In genomic region chr2:25340340-25340886, GRCh38 we compare ENCODE assay signal across 8 cellular contexts. TPM values are rescaled to one million over a fixed set of nuclear protein-coding genes. Genes with fewer than 3 reads are reported as not detected.
DNase-seq lines count a peak whose midpoint lies in the region; ATAC-seq and TF ChIP-seq lines count a peak whose summit lies in the region.

No MANE protein-coding gene starts in this region.

- H3K27ac Mint-ChIP-seq in WTC11, result no peak overlapping the region

- peak overlapping the region; percentile 64 for H3K4me3 Mint-ChIP-seq in WTC11

- ATAC-seq in WTC11, result no peak
- no peak for ATAC-seq in GM21619 (IDR thresholded peaks at IDR 0.05; ENCODE audit: unreplicated experiment)
- ATAC-seq in HG03135 (IDR thresholded peaks at IDR 0.05; ENCODE audit: unreplicated experiment), result no peak

- no peaks in the 10 kb centered on the region; the same call in 1 of the 2 replicates for H4K20me1 ChIP-seq in MM.1S (ENCODE audit: insufficient read depth, low read length)

- H3K9me2 ChIP-seq in MM.1S (replicated peaks; ENCODE audit: insufficient read depth, low read length), result no peaks in the 10 kb centered on the region

- H3K9me3 Mint-ChIP-seq in WTC11, result no peaks in the 10 kb centered on the region

- peaks cover 1% of the 10 kb centered on the region for H3K79me2 ChIP-seq in MM.1S (ENCODE audit: low read length)

- TF ChIP-seq CTCF in WTC11 (IDR thresholded peaks at IDR 0.05) (no peak), epithelial cell of proximal tubule (conservative IDR thresholded peaks at IDR 0.05; ENCODE audit: low read depth, low read length) (no peak), MM.1S (IDR thresholded peaks at IDR 0.05; ENCODE audit: low read length) (no peak)

- H3K27me3 ChIP-seq in neuron (ENCODE audit: insufficient read depth, low read length), result no peaks in the 10 kb centered on the region
- no peaks in the 10 kb centered on the region for H3K27me3 ChIP-seq in MM.1S (replicated peaks; ENCODE audit: insufficient read depth, low read length)

- H3K9me3 ChIP-seq in neuron (ENCODE audit: low read length) (no peaks in the 10 kb centered on the region), MM.1S (replicated peaks; ENCODE audit: insufficient read depth, low read length) (no peaks in the 10 kb centered on the region)

- H3K4me1 Mint-ChIP-seq in WTC11, result peaks cover 48% of the 10 kb centered on the region

- no peaks in the 10 kb centered on the region for H3F3A ChIP-seq in MM.1S (ENCODE audit: insufficient read depth, low read length)

- DNase-seq in stimulated activated CD4-positive, alpha-beta T cell treated with anti-CD3 and anti-CD28 coated beads, Interleukin-4, amount 100 ng/mL, for 4 hours, result peak; percentile 33 to 43
- no peak for DNase-seq in stimulated activated CD4-positive, alpha-beta T cell treated with anti-CD3 and anti-CD28 coated beads, Interleukin-1b, Interleukin-23, amount 100 ng/mL, for 48 hours
- DNase-seq in WTC11 (ENCODE audit: low spot score) (no peak), epithelial cell of proximal tubule (ENCODE audit: low read depth) (no peak), MM.1S (no peak)

- no peaks in the 10 kb centered on the region for H3K36me3 Mint-ChIP-seq in WTC11

- no peak overlapping the region for H3K9ac ChIP-seq in MM.1S (ENCODE audit: low read length)

- H2AFZ ChIP-seq in neuron (ENCODE audit: low read depth, low read length), result no peak overlapping the region
- H2AFZ ChIP-seq in MM.1S (ENCODE audit: low read length), result no peak overlapping the region

- peaks cover 22% of the 10 kb centered on the region for H3K27me3 Mint-ChIP-seq in WTC11 (ENCODE audit: low read depth)

- H3K27ac ChIP-seq in MM.1S (ENCODE audit: low read length), result no peak overlapping the region

- CTCF ChIA-PET in WTC11 (lab: Charles Lee), result interaction anchor here (0.9 to 8.8 kb wide), 13 partner anchors 12 to 324 kb away, joined by 3 to 74 read pairs (median 4); no protein-coding TSS in a partner anchor

- H3K4me1 ChIP-seq in neuron (ENCODE audit: insufficient read depth, low read length) (no peaks in the 10 kb centered on the region), MM.1S (ENCODE audit: low read length) (peaks cover 4% of the 10 kb centered on the region; the same call in 1 of the 2 replicates)

- H3K4me2 ChIP-seq in MM.1S (ENCODE audit: low read depth, low read length), result no peak overlapping the region

- POLR2A ChIA-PET in WTC11 (lab: Charles Lee), result interaction anchor here (1.0 kb wide), 2 partner anchors 26 to 70 kb away, joined by 3 read pairs; no protein-coding TSS in a partner anchor

- H3K4me3 ChIP-seq in epithelial cell of proximal tubule (ENCODE audit: low read depth, low read length) (peak overlapping the region; percentile 64), neuron (ENCODE audit: low read length) (peak overlapping the region; percentile 34), MM.1S (ENCODE audit: low read length) (no peak overlapping the region)

- H3K36me3 ChIP-seq in neuron (ENCODE audit: insufficient read depth, low read length) (no peaks in the 10 kb centered on the region), MM.1S (replicated peaks; ENCODE audit: insufficient read depth, low read length) (no peaks in the 10 kb centered on the region)

TF ChIP-seq in WTC11, 78 proteins besides CTCF, POLR2A, EP300 and RAD21:
- TF ChIP-seq, protein P1, sequence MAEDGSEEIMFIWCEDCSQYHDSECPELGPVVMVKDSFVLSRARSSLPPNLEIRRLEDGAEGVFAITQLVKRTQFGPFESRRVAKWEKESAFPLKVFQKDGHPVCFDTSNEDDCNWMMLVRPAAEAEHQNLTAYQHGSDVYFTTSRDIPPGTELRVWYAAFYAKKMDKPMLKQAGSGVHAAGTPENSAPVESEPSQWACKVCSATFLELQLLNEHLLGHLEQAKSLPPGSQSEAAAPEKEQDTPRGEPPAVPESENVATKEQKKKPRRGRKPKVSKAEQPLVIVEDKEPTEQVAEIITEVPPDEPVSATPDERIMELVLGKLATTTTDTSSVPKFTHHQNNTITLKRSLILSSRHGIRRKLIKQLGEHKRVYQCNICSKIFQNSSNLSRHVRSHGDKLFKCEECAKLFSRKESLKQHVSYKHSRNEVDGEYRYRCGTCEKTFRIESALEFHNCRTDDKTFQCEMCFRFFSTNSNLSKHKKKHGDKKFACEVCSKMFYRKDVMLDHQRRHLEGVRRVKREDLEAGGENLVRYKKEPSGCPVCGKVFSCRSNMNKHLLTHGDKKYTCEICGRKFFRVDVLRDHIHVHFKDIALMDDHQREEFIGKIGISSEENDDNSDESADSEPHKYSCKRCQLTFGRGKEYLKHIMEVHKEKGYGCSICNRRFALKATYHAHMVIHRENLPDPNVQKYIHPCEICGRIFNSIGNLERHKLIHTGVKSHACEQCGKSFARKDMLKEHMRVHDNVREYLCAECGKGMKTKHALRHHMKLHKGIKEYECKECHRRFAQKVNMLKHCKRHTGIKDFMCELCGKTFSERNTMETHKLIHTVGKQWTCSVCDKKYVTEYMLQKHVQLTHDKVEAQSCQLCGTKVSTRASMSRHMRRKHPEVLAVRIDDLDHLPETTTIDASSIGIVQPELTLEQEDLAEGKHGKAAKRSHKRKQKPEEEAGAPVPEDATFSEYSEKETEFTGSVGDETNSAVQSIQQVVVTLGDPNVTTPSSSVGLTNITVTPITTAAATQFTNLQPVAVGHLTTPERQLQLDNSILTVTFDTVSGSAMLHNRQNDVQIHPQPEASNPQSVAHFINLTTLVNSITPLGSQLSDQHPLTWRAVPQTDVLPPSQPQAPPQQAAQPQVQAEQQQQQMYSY (CRISPR knock-in tag; IDR thresholded peaks at IDR 0.05), result peak; percentile 25; the same call in 1 of the 2 replicates
- TF ChIP-seq SP1 (CRISPR knock-in tag; conservative IDR thresholded peaks at IDR 0.05) (0 out of 2 replicates have a peak, but pooled peaks have one; percentile 23), E2F5 (CRISPR knock-in tag; IDR thresholded peaks at IDR 0.05) (peak; percentile 30; the same call in 1 of the 2 replicates), CBFB (CRISPR knock-in tag; IDR thresholded peaks at IDR 0.05; ENCODE audit: low read depth) (no peak)

RNA-seq across cellular contexts. Expression of gene DNMT3A, which starts 1.3 kb away (rescaled TPM):
- total RNA-seq in WTC11 (2021) (154 to 162 TPM (median 154 TPM) in 3 replicates), epithelial cell of proximal tubule (15.4 and 20.5 TPM in 2 replicates)

Comparison
In these comparisons a context has a peak if more than half of its experiments do, and no peak if none do; other contexts are left out.
1. DNase-seq: peak in stimulated activated CD4-positive, alpha-beta T cell treated with anti-CD3 and anti-CD28 coated beads, Interleukin-4, amount 100 ng/mL, for 4 hours (2 of 2); none in stimulated activated CD4-positive, alpha-beta T cell treated with anti-CD3 and anti-CD28 coated beads, Interleukin-1b, Interleukin-23, amount 100 ng/mL, for 48 hours (single experiment), WTC11 (single experiment), epithelial cell of proximal tubule (single experiment) and MM.1S (single experiment).